Comparison of ENCODE assay signal across 8 cellular contexts in genomic region chr17:81551458-81552243, GRCh38. TPM values are rescaled to one million over a fixed set of nuclear protein-coding genes. Genes with fewer than 3 reads are reported as not detected.
DNase-seq lines count a peak whose midpoint lies in the region; ATAC-seq and TF ChIP-seq lines count a peak whose summit lies in the region.

No MANE protein-coding gene starts in this region.

- H3K36me3 ChIP-seq in sigmoid colon = peaks cover 0 to 47% (median 20%) of the 10 kb centered on the region in 4 donors

- DNase-seq in NCI-H82 (lab: John Stamatoyannopoulos, UW) (peak; percentile 36), NCI-H82 treated with DMSO at 0.1 percent for 48 hours (lab: John Stamatoyannopoulos, UW; ENCODE audit: unreplicated experiment) (no peak), left cardiac atrium (peak; percentile 43), sigmoid colon (no peak), NCI-H187 treated with DMSO at 0.1 percent for 48 hours (lab: John Stamatoyannopoulos, UW) (no peak)
- DNase-seq in activated naive CD4-positive, alpha-beta T cell treated with anti-CD3 and anti-CD28 coated beads for 36 hours = no peak

- H3K27ac Mint-ChIP-seq in activated naive CD4-positive, alpha-beta T cell treated with anti-CD3 and anti-CD28 coated beads for 36 hours = peak overlapping the region; percentile 50

- H3K4me3 ChIP-seq in sigmoid colon = peak overlapping the region; percentile 73 to 90 (median 81)

- no peaks in the 10 kb centered on the region for H3K27me3 ChIP-seq in sigmoid colon

- WGBS in sigmoid colon, 2 donors = 1 to 2% methylated on average over 69 of the region's 69 CpGs

- intact Hi-C loops in activated naive CD4-positive, alpha-beta T cell treated with anti-CD3 and anti-CD28 coated beads for 36 hours (cut with micrococcal nuclease) = loop anchor here (2.0 to 5.0 kb wide), 4 partner anchors 49 to 255 kb away; partner anchors contain the start of genes CCDC137, MRPL12 and OXLD1
- intact Hi-C loops in left cardiac atrium (cut with DNase I) (loop anchor here in 1 of 2 donors (5.0 kb wide), 1 partner anchor 34 kb away; no protein-coding TSS in a partner anchor), sigmoid colon (cut with DNase I) (loop anchor here (2.0 to 5.0 kb wide), 3 partner anchors 15 to 51 kb away; no protein-coding TSS in a partner anchor)

- H3K27ac ChIP-seq in sigmoid colon = peak overlapping the region; percentile 84 to 89 (median 85)

- ATAC-seq in HG03565 (IDR thresholded peaks at IDR 0.05; ENCODE audit: unreplicated experiment) = peak; percentile 6
- peak; percentile 21 to 27 for ATAC-seq in left cardiac atrium
- no peak for ATAC-seq in GM18870 (IDR thresholded peaks at IDR 0.05; ENCODE audit: unreplicated experiment)

- peaks cover 38% of the 10 kb centered on the region for H3K4me1 Mint-ChIP-seq in activated naive CD4-positive, alpha-beta T cell treated with anti-CD3 and anti-CD28 coated beads for 36 hours (ENCODE audit: low read depth)

- H3K9me3 ChIP-seq in sigmoid colon = no peaks in the 10 kb centered on the region

- H3K4me1 ChIP-seq in sigmoid colon = peaks cover 0 to 39% (median 26%) of the 10 kb centered on the region in 4 donors

- H3K36me3 Mint-ChIP-seq in activated naive CD4-positive, alpha-beta T cell treated with anti-CD3 and anti-CD28 coated beads for 36 hours (ENCODE audit: low read depth) = peaks cover 11% of the 10 kb centered on the region

- no peak for TF ChIP-seq CTCF in sigmoid colon (IDR thresholded peaks at IDR 0.05)

- no peaks in the 10 kb centered on the region for H3K9me3 Mint-ChIP-seq in activated naive CD4-positive, alpha-beta T cell treated with anti-CD3 and anti-CD28 coated beads for 36 hours

- CTCF ChIA-PET in activated naive CD4-positive, alpha-beta T cell treated with anti-CD3 and anti-CD28 coated beads for 36 hours (lab: Charles Lee) = interaction anchor here (1.0 to 1.1 kb wide), 2 partner anchors 32 to 46 kb away, joined by 4 to 7 read pairs; no protein-coding TSS in a partner anchor

- TF ChIP-seq EP300 in sigmoid colon (IDR thresholded peaks at IDR 0.05) = no peak

- no peak for TF ChIP-seq POLR2A in sigmoid colon (IDR thresholded peaks at IDR 0.05)

- peak overlapping the region; percentile 83 for H3K4me3 Mint-ChIP-seq in activated naive CD4-positive, alpha-beta T cell treated with anti-CD3 and anti-CD28 coated beads for 36 hours

- H3K27me3 Mint-ChIP-seq in activated naive CD4-positive, alpha-beta T cell treated with anti-CD3 and anti-CD28 coated beads for 36 hours (ENCODE audit: low read depth) = no peaks in the 10 kb centered on the region

RNA-seq across cellular contexts. Expression of gene FAAP100, which starts 0.5 kb away (rescaled TPM):
- total RNA-seq in activated naive CD4-positive, alpha-beta T cell treated with anti-CD3 and anti-CD28 coated beads for 36 hours = 10 to 100 TPM; 25.3 to 27.1 TPM
- total RNA-seq in left cardiac atrium (10 to 100 TPM; 11.6 to 15.7 TPM), sigmoid colon (10 to 100 TPM in 3 of 4 donors, 1 to 10 TPM in 1; 9.6 to 24.1 (median 14.6) TPM)
- 10 to 100 TPM in 2 of 3 donors, 1 to 10 TPM in 1; 6.6 to 27.2 (median 10.9) TPM for polyA plus RNA-seq in sigmoid colon

RNA-seq across cellular contexts. Expression of gene FSCN2, which starts 23.5 kb away (rescaled TPM):
- total RNA-seq in activated naive CD4-positive, alpha-beta T cell treated with anti-CD3 and anti-CD28 coated beads for 36 hours = not detected
- under 1 TPM; 0.38 to 0.39 TPM for total RNA-seq in left cardiac atrium
- 1 to 10 TPM in 1 of 4 donors, under 1 TPM in 2, not detected in 1; 0.33 to 1.1 (median 0.95) TPM for total RNA-seq in sigmoid colon
- polyA plus RNA-seq in sigmoid colon = 1 to 10 TPM in 1 of 3 donors, not detected in 2; 2.3 TPM

RNA-seq across cellular contexts. Expression of gene ACTG1, which starts 39.1 kb away (rescaled TPM):
- total RNA-seq in activated naive CD4-positive, alpha-beta T cell treated with anti-CD3 and anti-CD28 coated beads for 36 hours = 1,000 to 10,000 TPM; 2,881 to 2,925 TPM
- total RNA-seq in left cardiac atrium (1,000 to 10,000 TPM in 1 of 2 donors, 100 to 1,000 TPM in 1; 663 to 1,095 TPM), sigmoid colon (1,000 to 10,000 TPM; 1,038 to 2,003 (median 1,212) TPM)
- polyA plus RNA-seq in sigmoid colon = 1,000 to 10,000 TPM; 2,538 to 4,527 (median 2,852) TPM

Comparison
In these comparisons a context has a peak if more than half of its experiments do, and no peak if none do; other contexts are left out.
1. DNase-seq: peak in NCI-H82 (single experiment) and left cardiac atrium (single experiment); none in NCI-H82 treated with DMSO at 0.1 percent for 48 hours (single experiment), activated naive CD4-positive, alpha-beta T cell treated with anti-CD3 and anti-CD28 coated beads for 36 hours (single experiment), sigmoid colon (single experiment) and NCI-H187 treated with DMSO at 0.1 percent for 48 hours (single experiment).